8 cellular contexts compared by ENCODE assay signal in genomic region chr17:46922804-46923635, GRCh38. TPM values are rescaled to one million over a fixed set of nuclear protein-coding genes. Genes with fewer than 3 reads are reported as not detected.
DNase-seq lines count a peak whose midpoint lies in the region; ATAC-seq and TF ChIP-seq lines count a peak whose summit lies in the region.

Gene GOSR2 (plus strand): TSS chr17:46923160. CDS start chr17:46923193, 33 bp downstream.

- peak within 1 kb of the TSS; percentile 67 for H3K27ac ChIP-seq in mesendoderm (ENCODE audit: low read depth, low read length)

- H3K23ac ChIP-seq in mesendoderm (ENCODE audit: low read length): no peak within 1 kb of the TSS

- H3K36me3 ChIP-seq in mesendoderm (ENCODE audit: control insufficient read depth, insufficient read depth, low read length): no peaks in the 10 kb centered on the region

- H3K4ac ChIP-seq in mesendoderm (ENCODE audit: low read depth, low read length): no peak within 1 kb of the TSS

- H3K27ac Mint-ChIP-seq in effector memory CD8-positive, alpha-beta T cell: peak within 1 kb of the TSS; percentile 98

- H3K27me3 ChIP-seq in mesendoderm (ENCODE audit: insufficient read depth, low read length, poor library complexity): no peaks in the 10 kb centered on the region

- no CpG with 5 or more reads among the region's 52 CpGs for WGBS in mesendoderm (ENCODE audit: extremely low coverage, insufficient coverage, low lambda C conversion rate)

- H4K5ac ChIP-seq in mesendoderm (ENCODE audit: low read length): no peak within 1 kb of the TSS

- no peaks in the 10 kb centered on the region for H3K4me1 ChIP-seq in mesendoderm (ENCODE audit: control insufficient read depth, low read depth, low read length)

- H3K56ac ChIP-seq in mesendoderm (ENCODE audit: low read length): peak within 1 kb of the TSS; percentile 95

- peaks cover 4% of the 10 kb centered on the region for H3K36me3 Mint-ChIP-seq in effector memory CD8-positive, alpha-beta T cell (ENCODE audit: insufficient read depth)

- no peak within 1 kb of the TSS for H2BK15ac ChIP-seq in mesendoderm (replicated peaks; ENCODE audit: low read depth)

- H3K4me3 Mint-ChIP-seq in effector memory CD8-positive, alpha-beta T cell: peak within 1 kb of the TSS; percentile 88 to 91

- ATAC-seq in effector memory CD8-positive, alpha-beta T cell (replicated peaks): peak; percentile 93

- no peaks in the 10 kb centered on the region for H3K9me3 Mint-ChIP-seq in effector memory CD8-positive, alpha-beta T cell

- no peak within 1 kb of the TSS for H2BK120ac ChIP-seq in mesendoderm (ENCODE audit: low read depth, low read length)

- no peaks in the 10 kb centered on the region for H3K27me3 Mint-ChIP-seq in effector memory CD8-positive, alpha-beta T cell

- peak within 1 kb of the TSS; percentile 54 for H3K4me3 ChIP-seq in mesendoderm (ENCODE audit: low read length)

- H3K4me1 Mint-ChIP-seq in effector memory CD8-positive, alpha-beta T cell (ENCODE audit: low read depth in 2 of 2): peaks cover 40 to 56% of the 10 kb centered on the region in 2 donors

- peak within 1 kb of the TSS; percentile 15 for H3K18ac ChIP-seq in mesendoderm (ENCODE audit: low read length)

- H3K79me2 ChIP-seq in mesendoderm (ENCODE audit: control insufficient read depth, insufficient read depth, low read length): peaks cover 38% of the 10 kb centered on the region

- peak; percentile 82 for DNase-seq in COLO668 (lab: John Stamatoyannopoulos, UW; ENCODE audit: unreplicated experiment)
- DNase-seq in GM20000 (ENCODE audit: low spot score): peak; percentile 92
- peak; percentile 91 for DNase-seq in HT-29 (ENCODE audit: low spot score)
- peak; percentile 90 for DNase-seq in NOMO-1 treated with DMSO at 0.1 percent for 48 hours (lab: John Stamatoyannopoulos, UW; ENCODE audit: unreplicated experiment)
- DNase-seq in activated CD8-positive, alpha-beta memory T cell treated with anti-CD3 and anti-CD28 coated beads for 4 hours (ENCODE audit: low read depth in 2 of 2): peak; percentile 77 to 80
- peak; percentile 88 to 94 (median 89) for DNase-seq in effector memory CD8-positive, alpha-beta T cell
- peak; percentile 94 for DNase-seq in mesendoderm
- DNase-seq in stimulated activated CD8-positive, alpha-beta memory T cell treated with anti-CD3 and anti-CD28 coated beads, Interleukin-12 subunit alpha, Interleukin-12 subunit beta, amount 100 ng/mL, for 4 hours (ENCODE audit: low read depth): peak; percentile 85

- peak within 1 kb of the TSS; percentile 86 for H2BK5ac ChIP-seq in mesendoderm (ENCODE audit: low read length)

- H2AK5ac ChIP-seq in mesendoderm (ENCODE audit: low read length): no peak within 1 kb of the TSS

- peak within 1 kb of the TSS; percentile 81 for H4K8ac ChIP-seq in mesendoderm (ENCODE audit: low read depth, low read length)

- H3K79me1 ChIP-seq in mesendoderm (ENCODE audit: low read length): peaks cover 19% of the 10 kb centered on the region

- peak within 1 kb of the TSS; percentile 53 for H3K4me2 ChIP-seq in mesendoderm (ENCODE audit: low read length)

- peak within 1 kb of the TSS; percentile 90 for H3K9ac ChIP-seq in mesendoderm (ENCODE audit: low read length)

- TF ChIP-seq CTCF in GM20000 (IDR thresholded peaks at IDR 0.05; ENCODE audit: extremely low read depth, missing control alignments): no peak

RNA-seq across cellular contexts. Expression of gene GOSR2, which starts in this region (rescaled TPM):
- total RNA-seq in HT-29 (2014; rRNA removed; shearing (Covaris generic)): 14.2 and 16.5 TPM in 2 replicates
- polyA plus RNA-seq in mesendoderm (2013, experiment 1 of 2): 28.3 TPM
- 26.9 TPM for polyA plus RNA-seq in mesendoderm (2013, experiment 2 of 2)

Comparison
In these comparisons a context has a peak if more than half of its experiments do, and no peak if none do; other contexts are left out.
1. Peak in every context shown above with its lines: DNase-seq, ATAC-seq, H3K4me3 ChIP-seq and H3K27ac ChIP-seq.